ENCODE assay signal across 17 cellular contexts in genomic region chr20:10347066-10347465, GRCh38.
DNase-seq lines count a peak whose midpoint lies in the region; ATAC-seq, FAIRE-seq and TF ChIP-seq lines count a peak whose summit lies in the region.
"Had no signal": no experiment of that assay in that cellular context is flagged by ENCODE, and none has a peak within 500 bp of the region (broad histone marks: within the 10 kb centered on the region; RNA-seq: fewer than 3 reads in every experiment).

No MANE protein-coding gene starts in this region.

- TF ChIP-seq CTCF in astrocyte (IDR thresholded peaks at IDR 0.05; ENCODE audit: insufficient read depth, low read depth, low read length) (no peak), fibroblast of pulmonary artery (IDR thresholded peaks at IDR 0.05; ENCODE audit: low read length, missing control alignments) (no peak)

- no peaks in the 10 kb centered on the region for H3K27me3 ChIP-seq in astrocyte (ENCODE audit: insufficient read depth, low read length)

- H3K4me1 Mint-ChIP-seq in astrocyte (ENCODE audit: low read depth, unreplicated experiment), result peaks cover 16% of the 10 kb centered on the region

- no peak overlapping the region for H3K9ac ChIP-seq in astrocyte (ENCODE audit: low read length)

- H3K27ac Mint-ChIP-seq in astrocyte (ENCODE audit: unreplicated experiment), result no peak overlapping the region
- H3K27ac Mint-ChIP-seq: CD14-positive monocyte; CD8-positive, alpha-beta T cell; H9 had no signal

- no peak overlapping the region for H3K27ac ChIP-seq in astrocyte (ENCODE audit: low read depth, low read length)

- no peak overlapping the region for H3K4me2 ChIP-seq in astrocyte (ENCODE audit: low read length)

- H3K36me3 Mint-ChIP-seq in astrocyte (ENCODE audit: low read depth, unreplicated experiment), result no peaks in the 10 kb centered on the region
- H3K36me3 Mint-ChIP-seq: CD14-positive monocyte; CD8-positive, alpha-beta T cell had no signal

- DNase-seq in GM04503 (ENCODE audit: low read depth) (peak; percentile 41), astrocyte (ENCODE audit: low read depth) (peak; percentile 81), fibroblast of pulmonary artery (ENCODE audit: low read depth) (peak; percentile 10), GDM1 (lab: John Stamatoyannopoulos, UW) (no peak), D341Med (ENCODE audit: low spot score) (no peak)
- DNase-seq: CD8-positive, alpha-beta T cell; COR-L47; DMS53; GOT3; H9 had no signal

- H3K4me1 ChIP-seq in astrocyte (ENCODE audit: insufficient read depth, low read length), result peaks cover 14% of the 10 kb centered on the region

- no peak overlapping the region for H3K4me3 ChIP-seq in astrocyte (ENCODE audit: insufficient read depth, low read depth, low read length)
- H3K4me3 ChIP-seq in fibroblast of pulmonary artery (replicated peaks; ENCODE audit: low read depth, low read length), result no peak overlapping the region

- H2AFZ ChIP-seq in astrocyte (ENCODE audit: low read depth, low read length), result no peak overlapping the region

- H3K27me3 Mint-ChIP-seq in astrocyte (ENCODE audit: low read depth, unreplicated experiment), result no peaks in the 10 kb centered on the region

- H3K9me3 ChIP-seq in astrocyte (ENCODE audit: insufficient read depth, low read depth, low read length), result no peaks in the 10 kb centered on the region

- no peaks in the 10 kb centered on the region for H3K79me2 ChIP-seq in astrocyte (ENCODE audit: insufficient read depth, low read length)

- ATAC-seq in HG02981 (IDR thresholded peaks at IDR 0.05; ENCODE audit: unreplicated experiment) (no peak), GM21528 (IDR thresholded peaks at IDR 0.05; ENCODE audit: low FRiP score, unreplicated experiment) (no peak)
- ATAC-seq: CD8-positive, alpha-beta T cell; HepG2 had no signal

- no peaks in the 10 kb centered on the region for H3K9me3 Mint-ChIP-seq in astrocyte (ENCODE audit: unreplicated experiment)
- H3K9me3 Mint-ChIP-seq: CD8-positive, alpha-beta T cell had no signal

- no peaks in the 10 kb centered on the region for H4K20me1 ChIP-seq in astrocyte (ENCODE audit: insufficient read depth, low read length)

- H3K4me3 Mint-ChIP-seq in astrocyte (ENCODE audit: unreplicated experiment), result no peak overlapping the region
- H3K4me3 Mint-ChIP-seq: CD14-positive monocyte; CD8-positive, alpha-beta T cell; H9 had no signal

- no peak for FAIRE-seq in astrocyte (lab: Jason Lieb, UNC)
- FAIRE-seq: A204.1, GM12891, HepG2, HTR-8/SVneo had no signal

- H3K36me3 ChIP-seq in astrocyte (ENCODE audit: insufficient read depth, low read length), result no peaks in the 10 kb centered on the region

Comparison
In these comparisons a context has a peak if more than half of its experiments do, and no peak if none do; other contexts are left out.
1. DNase-seq: peak in GM04503 (single experiment), astrocyte (single experiment) and fibroblast of pulmonary artery (single experiment); none in GDM1 (single experiment) and D341Med (single experiment).